8 cellular contexts compared by ENCODE assay signal in genomic region chr12:47408171-47408871, GRCh38.
DNase-seq lines count a peak whose midpoint lies in the region; TF ChIP-seq lines count a peak whose summit lies in the region.

No MANE protein-coding gene starts in this region.

- H3K4me3 Mint-ChIP-seq in activated naive CD4-positive, alpha-beta T cell treated with anti-CD3 and anti-CD28 coated beads, Interleukin-2, amount 50 U/mL, for 24 hours = no peak overlapping the region

- H3K36me3 ChIP-seq in rectal smooth muscle tissue (ENCODE audit: control insufficient read depth, insufficient read depth, low read length) = no peaks in the 10 kb centered on the region

- no peaks in the 10 kb centered on the region for H3K27me3 ChIP-seq in rectal smooth muscle tissue (ENCODE audit: control insufficient read depth, insufficient read depth, low read length)

- in situ Hi-C loops in astrocyte of the spinal cord (cut with HindIII; ENCODE audit: low sequenced_read_pairs) = no loop called here

- peaks cover 79% of the 10 kb centered on the region for H3K4me1 Mint-ChIP-seq in activated naive CD4-positive, alpha-beta T cell treated with anti-CD3 and anti-CD28 coated beads, Interleukin-2, amount 50 U/mL, for 24 hours

- no peak overlapping the region for H3K4me3 ChIP-seq in HFF-Myc (replicated peaks; ENCODE audit: low read depth, low read length)
- H3K4me3 ChIP-seq in astrocyte of the spinal cord (ENCODE audit: low read depth, low read length) = no peak overlapping the region
- H3K4me3 ChIP-seq in rectal smooth muscle tissue (ENCODE audit: low read length) = peak overlapping the region; percentile 26

- H3K27me3 Mint-ChIP-seq in activated naive CD4-positive, alpha-beta T cell treated with anti-CD3 and anti-CD28 coated beads, Interleukin-2, amount 50 U/mL, for 24 hours = no peaks in the 10 kb centered on the region

- TF ChIP-seq CTCF in HFF-Myc (IDR thresholded peaks at IDR 0.05; ENCODE audit: low read depth, low read length, missing control alignments) = peak; percentile 17
- TF ChIP-seq CTCF in astrocyte of the spinal cord (IDR thresholded peaks at IDR 0.05; ENCODE audit: low read depth, low read length) = peak; percentile 18

- peaks cover 25% of the 10 kb centered on the region for H3K4me1 ChIP-seq in rectal smooth muscle tissue (ENCODE audit: control insufficient read depth, insufficient read depth, low read length)

- DNase-seq in activated naive CD4-positive, alpha-beta T cell (lab: John Stamatoyannopoulos, UW) = no peak
- no peak for DNase-seq in HFF-Myc (ENCODE audit: extremely low read depth, low read depth)
- peak; percentile 20 for DNase-seq in LoVo (ENCODE audit: low spot score)
- DNase-seq in astrocyte of the spinal cord (ENCODE audit: low read depth, low spot score) = no peak
- DNase-seq in NCI-H226 = no peak
- no peak for DNase-seq in superior temporal gyrus (ENCODE audit: extremely low spot score)

- H3K36me3 Mint-ChIP-seq in activated naive CD4-positive, alpha-beta T cell treated with anti-CD3 and anti-CD28 coated beads, Interleukin-2, amount 50 U/mL, for 24 hours = no peaks in the 10 kb centered on the region

- peak overlapping the region; percentile 9 for H3K27ac Mint-ChIP-seq in activated naive CD4-positive, alpha-beta T cell treated with anti-CD3 and anti-CD28 coated beads, Interleukin-2, amount 50 U/mL, for 24 hours

- H3K9ac ChIP-seq in rectal smooth muscle tissue (ENCODE audit: low read length) = no peak overlapping the region

- no peak overlapping the region for H3K27ac ChIP-seq in rectal smooth muscle tissue (ENCODE audit: low read depth, low read length)

- no peaks in the 10 kb centered on the region for H3K9me3 Mint-ChIP-seq in activated naive CD4-positive, alpha-beta T cell treated with anti-CD3 and anti-CD28 coated beads, Interleukin-2, amount 50 U/mL, for 24 hours
